Comparison of ENCODE assay signal across 15 cellular contexts in genomic region chr10:119406888-119407777, GRCh38.
DNase-seq lines count a peak whose midpoint lies in the region; ATAC-seq, FAIRE-seq and TF ChIP-seq lines count a peak whose summit lies in the region.
"Had no signal": no experiment of that assay in that cellular context is flagged by ENCODE, and none has a peak within 500 bp of the region (broad histone marks: within the 10 kb centered on the region; RNA-seq: fewer than 3 reads in every experiment).

No MANE protein-coding gene starts in this region.

- no peaks in the 10 kb centered on the region for H3K27me3 Mint-ChIP-seq in progenitor cell of endocrine pancreas

- H4K20me1 ChIP-seq in HepG2 (ENCODE audit: insufficient read depth, low read length) = no peaks in the 10 kb centered on the region

- POLR2A ChIA-PET in HepG2 (lab: Yijun Ruan, JAX) = interaction anchor here (3.3 kb wide), 1 partner anchor 153 kb away, joined by 20 read pairs; no protein-coding TSS in a partner anchor

- H3K27ac ChIP-seq in HepG2 (ENCODE audit: extremely low read length, insufficient read depth, low read length) = no peak overlapping the region
- H3K27ac ChIP-seq in stomach = peak overlapping the region; percentile 19 to 88 (median 56)
- H3K27ac ChIP-seq: SK-N-MC had no signal

- H3K4me3 Mint-ChIP-seq in progenitor cell of endocrine pancreas (ENCODE audit: low read depth) = no peak overlapping the region
- H3K4me3 Mint-ChIP-seq: natural killer cell had no signal

- H3K4me3 ChIP-seq in HepG2 (replicated peaks in 1 of 3; ENCODE audit: insufficient read depth in 1 of 3, low read depth in 2 of 3, low read length in 3 of 3) = no peak overlapping the region
- H3K4me3 ChIP-seq in stomach = no peak overlapping the region
- H3K4me3 ChIP-seq: SK-N-MC had no signal

- H3K36me3 ChIP-seq in HepG2 (replicated peaks in 1 of 2; ENCODE audit: control insufficient read depth in 1 of 2, insufficient read depth in 2 of 2, low read length in 2 of 2) (no peaks in the 10 kb centered on the region), stomach (peaks cover 0 to 8% (median 0%) of the 10 kb centered on the region in 4 donors)

- H2AFZ ChIP-seq in HepG2 (ENCODE audit: low read length) = no peak overlapping the region

- CTCF ChIA-PET in HepG2 (lab: Yijun Ruan, JAX; ENCODE audit: low intra/inter-chr PET ratio, low total read pairs) = no interaction called here

- H3K27me3 ChIP-seq in HepG2 (ENCODE audit: control insufficient read depth in 1 of 2, insufficient read depth in 2 of 2, low read length in 2 of 2) (no peaks in the 10 kb centered on the region; a peak in 1 of 5 replicates), stomach (no peaks in the 10 kb centered on the region)

- H3K27ac Mint-ChIP-seq in progenitor cell of endocrine pancreas = no peak overlapping the region
- H3K27ac Mint-ChIP-seq: activated T-helper 2 cell treated with anti-CD3 and anti-CD28 coated beads, Interferon-gamma antibody, Interleukin-2, Interleukin-4, amounts not matched to agents 10 μg/mL and 5 μg/mL and 100 μg/mL, durations not matched to agents 14 hours and 24 hours and 36 hours; natural killer cell had no signal

- H3K79me2 ChIP-seq in HepG2 (ENCODE audit: insufficient read depth, low read length) = no peaks in the 10 kb centered on the region

- ATAC-seq in HG02870 (IDR thresholded peaks at IDR 0.05; ENCODE audit: unreplicated experiment) (peak; percentile 47), HepG2 (no peak), GM19023 (IDR thresholded peaks at IDR 0.05; ENCODE audit: unreplicated experiment) (no peak), GM21737 (IDR thresholded peaks at IDR 0.05; ENCODE audit: unreplicated experiment) (no peak)
- ATAC-seq: natural killer cell had no signal

- TF ChIP-seq CTCF in HepG2 (CRISPR knock-in tag; IDR thresholded peaks at IDR 0.05) = no peak
- no peak for TF ChIP-seq CTCF in stomach (IDR thresholded peaks at IDR 0.05)
- no peak for TF ChIP-seq CTCF in progenitor cell of endocrine pancreas (IDR thresholded peaks at IDR 0.05; ENCODE audit: unreplicated experiment)

- TF ChIP-seq EP300 in HepG2 (IDR thresholded peaks at IDR 0.05; ENCODE audit: low read depth in 2 of 2, low read length in 2 of 2) (no peak), HepG2 (CRISPR knock-in tag; IDR thresholded peaks at IDR 0.05; ENCODE audit: borderline replicate concordance) (no peak), stomach (IDR thresholded peaks at IDR 0.05) (no peak)

- in situ Hi-C loops in HepG2 (cut with HindIII; ENCODE audit: extremely low pct_ligation_motif_present, low pct_unique_long_range_greater_than_20kb) = no loop called here

- intact Hi-C loops in HepG2 (cut with micrococcal nuclease; ENCODE audit: unreplicated experiment) = loop anchor here (5.0 kb wide), 1 partner anchor 90 kb away; no protein-coding TSS in a partner anchor
- intact Hi-C loops in stomach (cut with DNase I; ENCODE audit: low total_unique reads) = no loop called here

- H3K4me1 Mint-ChIP-seq in progenitor cell of endocrine pancreas (ENCODE audit: low read depth) = peaks cover 24% of the 10 kb centered on the region

- H3K9ac ChIP-seq in HepG2 (ENCODE audit: insufficient read depth, low read depth, low read length) = no peak overlapping the region

- TF ChIP-seq RAD21 in HepG2 (CRISPR knock-in tag; IDR thresholded peaks at IDR 0.05) = no peak

- H3K9me3 ChIP-seq in HepG2 (ENCODE audit: low read length) = no peaks in the 10 kb centered on the region
- no peaks in the 10 kb centered on the region for H3K9me3 ChIP-seq in stomach

- H3K4me1 ChIP-seq in HepG2 (ENCODE audit: insufficient read depth, low read length) (peaks cover 45% of the 10 kb centered on the region), stomach (peaks cover 4 to 56% (median 14%) of the 10 kb centered on the region in 4 donors)

- H3K36me3 Mint-ChIP-seq in progenitor cell of endocrine pancreas (ENCODE audit: insufficient read depth) = no peaks in the 10 kb centered on the region
- H3K36me3 Mint-ChIP-seq: natural killer cell had no signal

- no peaks in the 10 kb centered on the region for H3K9me3 Mint-ChIP-seq in progenitor cell of endocrine pancreas (ENCODE audit: low read depth)
- H3K9me3 Mint-ChIP-seq: activated T-helper 2 cell treated with anti-CD3 and anti-CD28 coated beads, Interferon-gamma antibody, Interleukin-2, Interleukin-4, amounts not matched to agents 10 μg/mL and 5 μg/mL and 100 μg/mL, durations not matched to agents 14 hours and 24 hours and 36 hours; natural killer cell had no signal

- no TSS peak for BruUV-seq in HepG2 (replicated peaks; lab: Mats Ljungman, UMichigan)

- TF ChIP-seq POLR2A in HepG2 (IDR thresholded peaks at IDR 0.05; ENCODE audit: insufficient read depth in 1 of 2, low read depth in 2 of 2, low read length in 2 of 2) (no peak), stomach (IDR thresholded peaks at IDR 0.05) (no peak)

- no peak overlapping the region for H3K4me2 ChIP-seq in HepG2 (ENCODE audit: low read depth, low read length)

- DNase-seq in RPMI8226 (peak; percentile 15), HepG2 (ENCODE audit: low spot score) (no peak), stomach (no peak), progenitor cell of endocrine pancreas (ENCODE audit: low spot score, unreplicated experiment) (no peak)
- DNase-seq in effector CD8-positive, alpha-beta T cell (lab: John Stamatoyannopoulos, UW) = no peak
- DNase-seq: activated CD4-positive, alpha-beta T cell treated with anti-CD3 and anti-CD28 coated beads for 1 hour; HCEC 1CT; natural killer cell; NCI-H524; stimulated activated CD4-positive, alpha-beta T cell treated with anti-CD3 and anti-CD28 coated beads, Interleukin-15, amount 100 ng/mL, for 24 hours had no signal

- no peak for FAIRE-seq in HepG2 (lab: Jason Lieb, UNC)

- whole genome bisulfite sequencing in HepG2 (ENCODE audit: low lambda C conversion rate) = 92% methylated on average over 10 of the region's 10 CpGs
- 74 to 84% (median 78%) methylated on average over 10 of the region's 10 CpGs for WGBS in stomach, 5 donors

TF ChIP-seq in HepG2, 621 proteins besides CTCF, POLR2A, EP300 and RAD21:
- TF ChIP-seq KDM1A (CRISPR knock-in tag; IDR thresholded peaks at IDR 0.05) (no peak), ZKSCAN8 (CRISPR knock-in tag; IDR thresholded peaks at IDR 0.05; ENCODE audit: borderline replicate concordance) (peak; percentile 95)
